Comparison of ENCODE assay signal across 11 cellular contexts in genomic region chr6:26475823-26476729, GRCh38. TPM values are rescaled to one million over a fixed set of nuclear protein-coding genes. Genes with fewer than 3 reads are reported as not detected.
DNase-seq lines count a peak whose midpoint lies in the region; ATAC-seq, FAIRE-seq and TF ChIP-seq lines count a peak whose summit lies in the region.
"Had no signal": no experiment of that assay in that cellular context is flagged by ENCODE, and none has a peak within 500 bp of the region (broad histone marks: within the 10 kb centered on the region; RNA-seq: fewer than 3 reads in every experiment).

No MANE protein-coding gene starts in this region.

- no peaks in the 10 kb centered on the region for H3K27me3 Mint-ChIP-seq in activated T-helper 2 cell treated with anti-CD3 and anti-CD28 coated beads, Interferon-gamma antibody, Interleukin-2, Interleukin-4, amounts not matched to agents 10 μg/mL and 5 μg/mL and 100 μg/mL, durations not matched to agents 14 hours and 24 hours and 36 hours (ENCODE audit: low read depth)

- TF ChIP-seq CTCF in A549 (IDR thresholded peaks at IDR 0.05), result no peak

- CTCF ChIA-PET in A549 (lab: Yijun Ruan, JAX), result interaction anchor here (0.7 to 1.9 kb wide), 2 partner anchors 33 to 135 kb away, joined by 3 to 8 read pairs; no protein-coding TSS in a partner anchor

- intact Hi-C loops in activated T-helper 2 cell treated with anti-CD3 and anti-CD28 coated beads, Interferon-gamma antibody, Interleukin-2, Interleukin-4, amounts not matched to agents 10 μg/mL and 5 μg/mL and 100 μg/mL, durations not matched to agents 14 hours and 24 hours and 36 hours (cut with micrococcal nuclease), result loop anchor here (2.0 kb wide), 2 partner anchors 61 to 79 kb away; no protein-coding TSS in a partner anchor

- H3K9me3 ChIP-seq in A549, result no peaks in the 10 kb centered on the region

- WGBS in A549 (ENCODE audit: missing lambda C conversion rate), result 82% methylated on average over 7 of the region's 7 CpGs

- H3K36me3 Mint-ChIP-seq in activated T-helper 2 cell treated with anti-CD3 and anti-CD28 coated beads, Interferon-gamma antibody, Interleukin-2, Interleukin-4, amounts not matched to agents 10 μg/mL and 5 μg/mL and 100 μg/mL, durations not matched to agents 14 hours and 24 hours and 36 hours (ENCODE audit: low read depth), result peaks cover 31% of the 10 kb centered on the region

- H3K27ac Mint-ChIP-seq in activated T-helper 2 cell treated with anti-CD3 and anti-CD28 coated beads, Interferon-gamma antibody, Interleukin-2, Interleukin-4, amounts not matched to agents 10 μg/mL and 5 μg/mL and 100 μg/mL, durations not matched to agents 14 hours and 24 hours and 36 hours, result peak overlapping the region; percentile 13

- no peak for TF ChIP-seq EP300 in A549 (IDR thresholded peaks at IDR 0.05)

- no peak for TF ChIP-seq POLR2A in A549 (IDR thresholded peaks at IDR 0.05; ENCODE audit: low read length)

- DNase-seq in A549 (ENCODE audit: low read depth in 1 of 2, low spot score in 1 of 2), result no peak
- DNase-seq in H7, result peak; percentile 13
- no peak for DNase-seq in activated T-helper 2 cell treated with anti-CD3 and anti-CD28 coated beads, Interferon-gamma antibody, Interleukin-2, Interleukin-4, amounts not matched to agents 10 μg/mL and 5 μg/mL and 100 μg/mL, durations not matched to agents 14 hours and 24 hours and 36 hours (ENCODE audit: low spot score)
- no peak for DNase-seq in Kasumi-1 (lab: John Stamatoyannopoulos, UW)
- DNase-seq in cerebellar cortex (ENCODE audit: low spot score), result no peak
- DNase-seq in putamen (ENCODE audit: low spot score), result no peak
- DNase-seq in NCI-H187 (lab: John Stamatoyannopoulos, UW), result no peak
- DNase-seq: NK-92 treated with Interleukin-12 subunit alpha and Interleukin-12 subunit beta, amount 100 ng/mL, for 24 hours; right cardiac atrium had no signal

- H3K4me1 ChIP-seq in A549, result peaks cover 24% of the 10 kb centered on the region

- ATAC-seq in A549, result no peak
- ATAC-seq: right cardiac atrium had no signal

- FAIRE-seq in A549 (lab: Jason Lieb, UNC), result no peak

- H3K4me3 Mint-ChIP-seq in activated T-helper 2 cell treated with anti-CD3 and anti-CD28 coated beads, Interferon-gamma antibody, Interleukin-2, Interleukin-4, amounts not matched to agents 10 μg/mL and 5 μg/mL and 100 μg/mL, durations not matched to agents 14 hours and 24 hours and 36 hours (ENCODE audit: low read depth), result no peak overlapping the region

- H3K4me2 ChIP-seq in A549, result peak overlapping the region; percentile 92

- H3K27me3 ChIP-seq in H7 (ENCODE audit: control insufficient read depth, insufficient read depth, low read length) (no peaks in the 10 kb centered on the region), layer of hippocampus (ENCODE audit: control insufficient read depth, insufficient read depth, low read length) (no peaks in the 10 kb centered on the region)
- H3K27me3 ChIP-seq: cardiac muscle cell had no signal

- H3K4me3 ChIP-seq in A549 (no peak overlapping the region), H7 (ENCODE audit: insufficient read depth, low read depth, low read length) (no peak overlapping the region)
- H3K4me3 ChIP-seq: cardiac muscle cell had no signal

- H3K36me3 ChIP-seq in H7 (replicated peaks; ENCODE audit: control insufficient read depth, insufficient read depth, low read length), result no peaks in the 10 kb centered on the region
- H3K36me3 ChIP-seq: cardiac muscle cell had no signal

- peaks cover 32% of the 10 kb centered on the region for H3K4me1 Mint-ChIP-seq in activated T-helper 2 cell treated with anti-CD3 and anti-CD28 coated beads, Interferon-gamma antibody, Interleukin-2, Interleukin-4, amounts not matched to agents 10 μg/mL and 5 μg/mL and 100 μg/mL, durations not matched to agents 14 hours and 24 hours and 36 hours (ENCODE audit: low read depth)

- H3K9me3 Mint-ChIP-seq in activated T-helper 2 cell treated with anti-CD3 and anti-CD28 coated beads, Interferon-gamma antibody, Interleukin-2, Interleukin-4, amounts not matched to agents 10 μg/mL and 5 μg/mL and 100 μg/mL, durations not matched to agents 14 hours and 24 hours and 36 hours, result peaks cover 16% of the 10 kb centered on the region

- H3K27ac ChIP-seq in A549 (peak overlapping the region in 1 of 2 experiments; percentile 90; a peak in 2 of 6 replicates), layer of hippocampus (ENCODE audit: low read depth, low read length) (peak overlapping the region; percentile 7)

- POLR2A ChIA-PET in A549 (lab: Yijun Ruan, JAX), result no interaction called here

- no peak for TF ChIP-seq RAD21 in A549 (conservative IDR thresholded peaks at IDR 0.05 in 1 of 2, IDR thresholded peaks at IDR 0.05 in 1 of 2)

TF ChIP-seq in A549, 52 proteins besides CTCF, POLR2A, EP300 and RAD21:
- no peak for TF ChIP-seq FOSL2 (IDR thresholded peaks at IDR 0.05)
- peak; percentile 21; the same call in 1 of the 2 replicates for TF ChIP-seq FOSL2 (CRISPR knock-in tag; IDR thresholded peaks at IDR 0.05)
- TF ChIP-seq ZFP36 (IDR thresholded peaks at IDR 0.05; ENCODE audit: borderline replicate concordance, partially characterized antibody), result no peak

RNA-seq across cellular contexts. Expression of gene BTN2A1, which starts 18.3 kb away (rescaled TPM):
- polyA plus RNA-seq in A549 (2011; rRNA removed), result 20.7 and 21.8 TPM in 2 replicates
- polyA plus RNA-seq in A549 (2012; cell fraction: cytosol; rRNA removed), result 13.4 and 14.2 TPM in 2 replicates
- 23.8 and 26.1 TPM in 2 replicates for polyA plus RNA-seq in A549 (2012; cell fraction: nucleus; rRNA removed)
- 19.2 to 20.3 TPM (median 19.3 TPM) in 3 replicates for polyA plus RNA-seq in A549 (2017; fragmentation: RNase III; extraction: RNeasy Plus Mini Kit Qiagen cat#74134 plus additional on column Dnase treatment)
- polyA minus RNA-seq in A549 (2011; rRNA and poly(A)+ RNA removed), result 15.0 and 16.7 TPM in 2 replicates
- total RNA-seq in H7 (2014; rRNA removed; shearing (Covaris generic)), result 7.6 and 8.2 TPM in 2 replicates
- 20.2 and 23.0 TPM in 2 replicates for total RNA-seq in activated T-helper 2 cell treated with anti-CD3 and anti-CD28 coated beads, Interferon-gamma antibody, Interleukin-2, Interleukin-4, amounts not matched to agents 10 μg/mL and 5 μg/mL and 100 μg/mL, durations not matched to agents 14 hours and 24 hours and 36 hours

RNA-seq across cellular contexts. Expression of gene BTN1A1, which starts 24.0 kb away (rescaled TPM):
- polyA plus RNA-seq in A549 (2011; rRNA removed) (not detected in 2 replicates), A549 (2017; fragmentation: RNase III; extraction: RNeasy Plus Mini Kit Qiagen cat#74134 plus additional on column Dnase treatment) (not detected in 3 replicates)
- polyA plus RNA-seq in A549 (2012; cell fraction: cytosol; rRNA removed), result 0.01 TPM in 1 of 2 replicates, not detected in the other
- 0.02 TPM in 1 of 2 replicates, not detected in the other for polyA plus RNA-seq in A549 (2012; cell fraction: nucleus; rRNA removed)
- not detected in 2 replicates for polyA minus RNA-seq in A549 (2011; rRNA and poly(A)+ RNA removed)
- total RNA-seq in H7 (2014; rRNA removed; shearing (Covaris generic)), result 0.11 TPM in 1 of 2 replicates, not detected in the other
- total RNA-seq in activated T-helper 2 cell treated with anti-CD3 and anti-CD28 coated beads, Interferon-gamma antibody, Interleukin-2, Interleukin-4, amounts not matched to agents 10 μg/mL and 5 μg/mL and 100 μg/mL, durations not matched to agents 14 hours and 24 hours and 36 hours, result not detected in 2 replicates
- total RNA-seq: cardiac muscle cell, right cardiac atrium had no signal
- polyA plus RNA-seq: right cardiac atrium had no signal

RNA-seq across cellular contexts. Expression of gene BTN3A3, which starts 35.8 kb away (rescaled TPM):
- polyA plus RNA-seq in A549 (2011; rRNA removed) (2.7 and 3.9 TPM in 2 replicates), A549 (2017; fragmentation: RNase III; extraction: RNeasy Plus Mini Kit Qiagen cat#74134 plus additional on column Dnase treatment) (1.5 to 1.9 TPM (median 1.6 TPM) in 3 replicates)
- polyA plus RNA-seq in A549 (2012; cell fraction: cytosol; rRNA removed), result 0.59 and 0.71 TPM in 2 replicates
- 2.4 TPM in 2 replicates for polyA plus RNA-seq in A549 (2012; cell fraction: nucleus; rRNA removed)
- polyA minus RNA-seq in A549 (2011; rRNA and poly(A)+ RNA removed), result 2.1 and 4.1 TPM in 2 replicates
- total RNA-seq in H7 (2014; rRNA removed; shearing (Covaris generic)), result 1.1 and 3.4 TPM in 2 replicates
- total RNA-seq in activated T-helper 2 cell treated with anti-CD3 and anti-CD28 coated beads, Interferon-gamma antibody, Interleukin-2, Interleukin-4, amounts not matched to agents 10 μg/mL and 5 μg/mL and 100 μg/mL, durations not matched to agents 14 hours and 24 hours and 36 hours, result 36.4 and 41.9 TPM in 2 replicates
- polyA plus RNA-seq: cardiac muscle cell had no signal
